Comparison of ENCODE assay signal across 19 cellular contexts in the genomic region with DNA sequence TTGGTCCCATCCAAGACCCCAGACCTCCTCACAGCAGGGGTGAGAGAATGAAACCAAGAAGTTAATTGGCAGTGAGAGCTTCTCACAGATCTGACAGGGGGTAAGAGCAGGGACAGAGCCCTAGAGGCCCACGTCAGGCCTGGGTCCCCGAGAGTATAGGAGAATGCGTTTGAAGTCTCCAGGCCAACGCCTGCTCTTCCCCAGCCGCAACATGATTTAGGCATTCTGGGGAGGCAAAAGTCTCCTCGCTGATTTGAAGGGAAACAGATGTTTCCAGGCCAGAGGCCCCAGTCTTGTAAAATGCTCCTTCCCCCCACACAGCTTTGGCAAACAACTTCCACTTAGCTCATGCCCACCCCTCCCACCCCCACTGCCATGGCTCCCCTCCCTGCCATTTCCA.
DNase-seq lines count a peak whose midpoint lies in the region; ATAC-seq and TF ChIP-seq lines count a peak whose summit lies in the region.
"Had no signal": no experiment of that assay in that cellular context is flagged by ENCODE, and none has a peak within 500 bp of the region (broad histone marks: within the 10 kb centered on the region; RNA-seq: fewer than 3 reads in every experiment).

No MANE protein-coding gene starts in this region.

- ATAC-seq in HG03469 (IDR thresholded peaks at IDR 0.05; ENCODE audit: unreplicated experiment): no peak
- ATAC-seq: A549, K562, PC-3 had no signal

- no peaks in the 10 kb centered on the region for H3K27me3 ChIP-seq in BLaER1

- no peak overlapping the region for H3K4me3 ChIP-seq in BLaER1
- H3K4me3 ChIP-seq in fibroblast of the aortic adventitia (ENCODE audit: low read depth, low read length): no peak overlapping the region
- H3K4me3 ChIP-seq: A549, K562 had no signal

- no peaks in the 10 kb centered on the region for H4K20me1 ChIP-seq in BLaER1

- no peaks in the 10 kb centered on the region for H3K9me3 Mint-ChIP-seq in nephron
- no peaks in the 10 kb centered on the region for H3K9me3 Mint-ChIP-seq in type B pancreatic cell
- H3K9me3 Mint-ChIP-seq: CD8-positive, alpha-beta memory T cell had no signal

- peak overlapping the region; percentile 40; the same call in 1 of the 2 replicates for H3K27ac ChIP-seq in BLaER1

- H3K9me3 ChIP-seq in BLaER1: no peaks in the 10 kb centered on the region
- H3K9me3 ChIP-seq: A549 had no signal

- H3K4me1 Mint-ChIP-seq in nephron (peaks cover 26% of the 10 kb centered on the region), type B pancreatic cell (ENCODE audit: unreplicated experiment) (peaks cover 26% of the 10 kb centered on the region)
- H3K4me1 Mint-ChIP-seq: CD8-positive, alpha-beta memory T cell had no signal

- no peaks in the 10 kb centered on the region for H3K27me3 Mint-ChIP-seq in nephron (ENCODE audit: low read depth)
- no peaks in the 10 kb centered on the region for H3K27me3 Mint-ChIP-seq in type B pancreatic cell
- H3K27me3 Mint-ChIP-seq: CD8-positive, alpha-beta memory T cell had no signal

- peak overlapping the region; percentile 49 for H3K4me2 ChIP-seq in BLaER1
- H3K4me2 ChIP-seq: A549 had no signal

- H3K27ac Mint-ChIP-seq in nephron (peak overlapping the region; percentile 29 to 75 (median 48)), type B pancreatic cell (no peak overlapping the region)
- H3K27ac Mint-ChIP-seq: CD8-positive, alpha-beta memory T cell had no signal

- no peaks in the 10 kb centered on the region for H3K36me3 ChIP-seq in BLaER1

- no peak for TF ChIP-seq CTCF in fibroblast of the aortic adventitia (IDR thresholded peaks at IDR 0.05; ENCODE audit: insufficient read depth, low read length)
- no peak for TF ChIP-seq CTCF in nephron (IDR thresholded peaks at IDR 0.05; ENCODE audit: unreplicated experiment in 3 of 3)
- TF ChIP-seq CTCF in type B pancreatic cell (conservative IDR thresholded peaks at IDR 0.05): no peak

- DNase-seq in Kasumi-1 (lab: John Stamatoyannopoulos, UW) (peak; percentile 88 to 93), fibroblast of the aortic adventitia (ENCODE audit: low read depth) (peak; percentile 26), HCEC 1CT (no peak), mesenteric fat pad (ENCODE audit: low spot score) (no peak), type B pancreatic cell (ENCODE audit: extremely low spot score, unreplicated experiment) (no peak)
- DNase-seq: C1 segment of cervical spinal cord; CD8-positive, alpha-beta memory T cell; GOT3; MV-4-11; NCI-H1694 treated with DMSO at 0.1 percent for 48 hours; NCI-H2227 treated with DMSO at 0.1 percent for 48 hours; NCI-H524 treated with DMSO at 0.1 percent for 48 hours; PC-3; RPMI8226 had no signal

- H3K36me3 Mint-ChIP-seq in nephron (ENCODE audit: low read depth) (no peaks in the 10 kb centered on the region), type B pancreatic cell (no peaks in the 10 kb centered on the region)

- peaks cover 12% of the 10 kb centered on the region for H3K4me1 ChIP-seq in BLaER1

- H3K9ac ChIP-seq in BLaER1: no peak overlapping the region

- no peak overlapping the region for H3K4me3 Mint-ChIP-seq in nephron
- no peak overlapping the region for H3K4me3 Mint-ChIP-seq in type B pancreatic cell
- H3K4me3 Mint-ChIP-seq: CD8-positive, alpha-beta memory T cell had no signal

Comparison
In these comparisons a context has a peak if more than half of its experiments do, and no peak if none do; other contexts are left out.
1. DNase-seq: peak in Kasumi-1 (2 of 2) and fibroblast of the aortic adventitia (single experiment); none in HCEC 1CT (single experiment), mesenteric fat pad (single experiment) and type B pancreatic cell (single experiment).